ENCODE assay signal across 12 cellular contexts in genomic region chr5:143056331-143056689, GRCh38.
DNase-seq lines count a peak whose midpoint lies in the region; ATAC-seq and TF ChIP-seq lines count a peak whose summit lies in the region.
"Had no signal": no experiment of that assay in that cellular context is flagged by ENCODE, and none has a peak within 500 bp of the region (broad histone marks: within the 10 kb centered on the region; RNA-seq: fewer than 3 reads in every experiment).

No MANE protein-coding gene starts in this region.

- H3F3A ChIP-seq in smooth muscle cell (ENCODE audit: low read depth): peaks cover 24% of the 10 kb centered on the region

- peaks cover 61% of the 10 kb centered on the region for H3K4me1 Mint-ChIP-seq in activated CD4-positive, alpha-beta T cell treated with anti-CD3 and anti-CD28 coated beads for 36 hours
- H3K4me1 Mint-ChIP-seq in H9: peaks cover 14 to 26% of the 10 kb centered on the region in 2 experiments

- H3K4me2 ChIP-seq in smooth muscle cell: peak overlapping the region; percentile 66
- no peak overlapping the region for H3K4me2 ChIP-seq in H9 (ENCODE audit: insufficient read depth, insufficient read length, low read length)

- no peak overlapping the region for H2BK5ac ChIP-seq in H9 (ENCODE audit: insufficient read length, low read length)

- H3K27ac ChIP-seq in cingulate gyrus (ENCODE audit: low read depth, low read length) (peak overlapping the region; percentile 57), smooth muscle cell (ENCODE audit: low read depth) (peak overlapping the region; percentile 80), H9 (ENCODE audit: insufficient read length, low read depth, low read length) (no peak overlapping the region)

- H2BK12ac ChIP-seq in H9 (ENCODE audit: insufficient read length, low read depth, low read length): no peak overlapping the region

- H3K4me1 ChIP-seq in smooth muscle cell (ENCODE audit: low read depth) (peaks cover 37% of the 10 kb centered on the region), H9 (ENCODE audit: insufficient read depth, low read length) (peaks cover 4% of the 10 kb centered on the region; the same call in 1 of the 2 replicates)

- no peaks in the 10 kb centered on the region for H3K36me3 ChIP-seq in smooth muscle cell (ENCODE audit: low read depth)

- peak overlapping the region; percentile 35 for H3K9ac ChIP-seq in smooth muscle cell (ENCODE audit: low read depth)
- H3K9ac ChIP-seq in H9 (ENCODE audit: extremely low read depth, insufficient read length, low read length): no peak overlapping the region

- no peak overlapping the region for H3T11ph ChIP-seq in H9 (ENCODE audit: low read length)

- no peak overlapping the region for H2BK120ac ChIP-seq in H9 (ENCODE audit: low read depth, low read length, poor library complexity, severe bottlenecking)

- H3K23me2 ChIP-seq in H9 (ENCODE audit: insufficient read length, low read depth, low read length, poor library complexity, severe bottlenecking): no peaks in the 10 kb centered on the region

- H4K20me1 ChIP-seq in smooth muscle cell (ENCODE audit: low read depth) (no peaks in the 10 kb centered on the region), H9 (ENCODE audit: control insufficient read depth, insufficient read depth, insufficient read length) (no peaks in the 10 kb centered on the region)

- ATAC-seq in activated CD4-positive, alpha-beta T cell treated with anti-CD3 and anti-CD28 coated beads for 36 hours: peak; percentile 60

- H3K9me3 ChIP-seq in smooth muscle cell (replicated peaks; ENCODE audit: low read depth) (no peaks in the 10 kb centered on the region), H9 (ENCODE audit: control insufficient read depth, low read depth, low read length) (no peaks in the 10 kb centered on the region)

- H2BK20ac ChIP-seq in H9 (ENCODE audit: low read depth, low read length, poor library complexity, severe bottlenecking): no peak overlapping the region

- H4K8ac ChIP-seq in H9 (replicated peaks; ENCODE audit: insufficient read length, low read depth, low read length): no peak overlapping the region

- no peak overlapping the region for H3K18ac ChIP-seq in H9 (ENCODE audit: insufficient read length, low read depth, low read length)

- H3K27me3 Mint-ChIP-seq in activated CD4-positive, alpha-beta T cell treated with anti-CD3 and anti-CD28 coated beads for 36 hours: no peaks in the 10 kb centered on the region
- H3K27me3 Mint-ChIP-seq in H9 (ENCODE audit: low read depth): no peaks in the 10 kb centered on the region

- no peaks in the 10 kb centered on the region for H3K9me3 Mint-ChIP-seq in activated CD4-positive, alpha-beta T cell treated with anti-CD3 and anti-CD28 coated beads for 36 hours (ENCODE audit: low read depth)
- no peaks in the 10 kb centered on the region for H3K9me3 Mint-ChIP-seq in H9
- H3K9me3 Mint-ChIP-seq: neural crest cell had no signal

- H3K27me3 ChIP-seq in smooth muscle cell (ENCODE audit: low read depth) (no peaks in the 10 kb centered on the region), H9 (ENCODE audit: insufficient read depth, low read length) (no peaks in the 10 kb centered on the region)

- TF ChIP-seq CTCF in smooth muscle cell (IDR thresholded peaks at IDR 0.05; ENCODE audit: borderline replicate concordance, insufficient read depth, poor library complexity, severe bottlenecking) (no peak), H9 (conservative IDR thresholded peaks at IDR 0.05) (no peak)

- H3K4me3 Mint-ChIP-seq in activated CD4-positive, alpha-beta T cell treated with anti-CD3 and anti-CD28 coated beads for 36 hours: peak overlapping the region; percentile 33
- no peak overlapping the region for H3K4me3 Mint-ChIP-seq in H9
- H3K4me3 Mint-ChIP-seq: neural crest cell had no signal

- H3K4me3 ChIP-seq in smooth muscle cell: no peak overlapping the region
- H3K4me3 ChIP-seq: lung had no signal

- H2AFZ ChIP-seq in smooth muscle cell (ENCODE audit: low read depth) (no peak overlapping the region), H9 (ENCODE audit: low read length) (no peak overlapping the region)

- H3K79me2 ChIP-seq in smooth muscle cell (ENCODE audit: low read depth): no peaks in the 10 kb centered on the region
- H3K79me2 ChIP-seq in H9 (ENCODE audit: insufficient read depth, low read length): no peaks in the 10 kb centered on the region

- no peak overlapping the region for H3K4ac ChIP-seq in H9 (ENCODE audit: low read depth, low read length)

- H3K56ac ChIP-seq in H9 (ENCODE audit: insufficient read length, low read depth, low read length): no peak overlapping the region

- H4K5ac ChIP-seq in H9 (ENCODE audit: insufficient read length, low read depth, low read length): no peak overlapping the region

- DNase-seq in activated CD4-positive, alpha-beta T cell treated with anti-CD3 and anti-CD28 coated beads for 36 hours: no peak
- no peak for DNase-seq in activated CD4-positive, alpha-beta T cell treated with anti-CD3 and anti-CD28 coated beads for 1 hour
- DNase-seq in LHCN-M2 (ENCODE audit: low read depth): peak; percentile 40
- no peak for DNase-seq in smooth muscle cell (lab: John Stamatoyannopoulos, UW; ENCODE audit: unreplicated experiment)
- DNase-seq in H9: no peak
- DNase-seq in NCI-H226: no peak
- no peak for DNase-seq in NCI-H1092 (lab: John Stamatoyannopoulos, UW)
- DNase-seq: amniotic stem cell, cortex of kidney had no signal

- H4K91ac ChIP-seq in H9 (ENCODE audit: insufficient read length, low read depth, low read length): no peak overlapping the region

- H3K14ac ChIP-seq in H9 (ENCODE audit: insufficient read depth, low read length): no peak overlapping the region

- peaks cover 35% of the 10 kb centered on the region for H3K36me3 Mint-ChIP-seq in activated CD4-positive, alpha-beta T cell treated with anti-CD3 and anti-CD28 coated beads for 36 hours (ENCODE audit: low read depth)
- peaks cover 7 to 18% (median 14%) of the 10 kb centered on the region in 3 experiments; a peak in 5 of 7 replicates for H3K36me3 Mint-ChIP-seq in H9 (ENCODE audit: insufficient read depth in 1 of 3, low read depth in 3 of 3)

- H2BK15ac ChIP-seq in H9 (ENCODE audit: low read depth, low read length): no peak overlapping the region

- CTCF ChIA-PET in activated CD4-positive, alpha-beta T cell treated with anti-CD3 and anti-CD28 coated beads for 36 hours (lab: Charles Lee): interaction anchor here (0.7 to 1.2 kb wide), 2 partner anchors 17 to 334 kb away, joined by 3 read pairs; no protein-coding TSS in a partner anchor

- no peak overlapping the region for H3K23ac ChIP-seq in H9 (ENCODE audit: insufficient read length, low read depth, low read length)

- peak overlapping the region; percentile 90 for H3K27ac Mint-ChIP-seq in activated CD4-positive, alpha-beta T cell treated with anti-CD3 and anti-CD28 coated beads for 36 hours
- H3K27ac Mint-ChIP-seq in H9: no peak overlapping the region

- POLR2A ChIA-PET in activated CD4-positive, alpha-beta T cell treated with anti-CD3 and anti-CD28 coated beads for 36 hours (lab: Charles Lee): no interaction called here

- H2AK5ac ChIP-seq in H9 (ENCODE audit: insufficient read length, low read length): no peak overlapping the region

- no peaks in the 10 kb centered on the region for H3K79me1 ChIP-seq in H9 (ENCODE audit: insufficient read depth, low read depth, low read length, poor library complexity, severe bottlenecking)

- intact Hi-C loops in activated CD4-positive, alpha-beta T cell treated with anti-CD3 and anti-CD28 coated beads for 36 hours (cut with DNase I, micrococcal nuclease): loop anchor here (1.0 to 5.0 kb wide), 5 partner anchors 34 to 296 kb away; no protein-coding TSS in a partner anchor
